In genomic region chr9:117665601-117666377, GRCh38 we compare ENCODE assay signal across 1 cellular context.
TF ChIP-seq lines count a peak whose summit lies in the region.

No MANE protein-coding gene starts in this region.

TF ChIP-seq in K562, 482 proteins besides CTCF, POLR2A, EP300 and RAD21 (continued from another document):
- TF ChIP-seq ZNF407 (IDR thresholded peaks at IDR 0.05; ENCODE audit: low read depth), result no peak
TF ChIP-seq in K562: peak in this region for 2.
